1 cellular context compared by ENCODE assay signal in genomic region chr17:47239663-47240374, GRCh38.
TF ChIP-seq lines count a peak whose summit lies in the region.

No MANE protein-coding gene starts in this region.

TF ChIP-seq in K562, 482 proteins besides CTCF, POLR2A, EP300 and RAD21 (continued from another document and continues in another):
- no peak for TF ChIP-seq ID3 (CRISPR knock-in tag; IDR thresholded peaks at IDR 0.05)
- no peak for TF ChIP-seq ID3 (tag; IDR thresholded peaks at IDR 0.05)
- TF ChIP-seq CHCHD3 (CRISPR knock-in tag; IDR thresholded peaks at IDR 0.05): no peak
- TF ChIP-seq, protein P1, sequence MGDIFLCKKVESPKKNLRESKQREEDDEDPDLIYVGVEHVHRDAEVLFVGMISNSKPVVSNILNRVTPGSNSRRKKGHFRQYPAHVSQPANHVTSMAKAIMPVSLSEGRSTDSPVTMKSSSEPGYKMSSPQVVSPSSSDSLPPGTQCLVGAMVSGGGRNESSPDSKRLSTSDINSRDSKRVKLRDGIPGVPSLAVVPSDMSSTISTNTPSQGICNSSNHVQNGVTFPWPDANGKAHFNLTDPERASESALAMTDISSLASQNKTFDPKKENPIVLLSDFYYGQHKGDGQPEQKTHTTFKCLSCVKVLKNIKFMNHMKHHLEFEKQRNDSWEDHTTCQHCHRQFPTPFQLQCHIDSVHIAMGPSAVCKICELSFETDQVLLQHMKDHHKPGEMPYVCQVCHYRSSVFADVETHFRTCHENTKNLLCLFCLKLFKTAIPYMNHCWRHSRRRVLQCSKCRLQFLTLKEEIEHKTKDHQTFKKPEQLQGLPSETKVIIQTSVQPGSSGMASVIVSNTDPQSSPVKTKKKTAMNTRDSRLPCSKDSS (IDR thresholded peaks at IDR 0.05; ENCODE audit: low read depth, partially characterized antibody): no peak
- TF ChIP-seq ZNF384 (IDR thresholded peaks at IDR 0.05; ENCODE audit: low read depth, low read length): no peak
- TF ChIP-seq, protein P2, sequence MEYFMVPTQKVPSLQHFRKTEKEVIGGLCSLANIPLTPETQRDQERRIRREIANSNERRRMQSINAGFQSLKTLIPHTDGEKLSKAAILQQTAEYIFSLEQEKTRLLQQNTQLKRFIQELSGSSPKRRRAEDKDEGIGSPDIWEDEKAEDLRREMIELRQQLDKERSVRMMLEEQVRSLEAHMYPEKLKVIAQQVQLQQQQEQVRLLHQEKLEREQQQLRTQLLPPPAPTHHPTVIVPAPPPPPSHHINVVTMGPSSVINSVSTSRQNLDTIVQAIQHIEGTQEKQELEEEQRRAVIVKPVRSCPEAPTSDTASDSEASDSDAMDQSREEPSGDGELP (CRISPR knock-in tag; IDR thresholded peaks at IDR 0.05; ENCODE audit: borderline replicate concordance): 0 out of 2 replicates have a peak, but pooled peaks have one; percentile 32
- no peak for TF ChIP-seq NUFIP1 (IDR thresholded peaks at IDR 0.05; ENCODE audit: partially characterized antibody)
- TF ChIP-seq ZNF668 (CRISPR knock-in tag; IDR thresholded peaks at IDR 0.05): no peak
- no peak for TF ChIP-seq RBM25 (IDR thresholded peaks at IDR 0.05; ENCODE audit: low read depth, low read length, severe bottlenecking)
- no peak for TF ChIP-seq HDAC6 (IDR thresholded peaks at IDR 0.05; ENCODE audit: low read depth, low read length)
- TF ChIP-seq, protein P3, sequence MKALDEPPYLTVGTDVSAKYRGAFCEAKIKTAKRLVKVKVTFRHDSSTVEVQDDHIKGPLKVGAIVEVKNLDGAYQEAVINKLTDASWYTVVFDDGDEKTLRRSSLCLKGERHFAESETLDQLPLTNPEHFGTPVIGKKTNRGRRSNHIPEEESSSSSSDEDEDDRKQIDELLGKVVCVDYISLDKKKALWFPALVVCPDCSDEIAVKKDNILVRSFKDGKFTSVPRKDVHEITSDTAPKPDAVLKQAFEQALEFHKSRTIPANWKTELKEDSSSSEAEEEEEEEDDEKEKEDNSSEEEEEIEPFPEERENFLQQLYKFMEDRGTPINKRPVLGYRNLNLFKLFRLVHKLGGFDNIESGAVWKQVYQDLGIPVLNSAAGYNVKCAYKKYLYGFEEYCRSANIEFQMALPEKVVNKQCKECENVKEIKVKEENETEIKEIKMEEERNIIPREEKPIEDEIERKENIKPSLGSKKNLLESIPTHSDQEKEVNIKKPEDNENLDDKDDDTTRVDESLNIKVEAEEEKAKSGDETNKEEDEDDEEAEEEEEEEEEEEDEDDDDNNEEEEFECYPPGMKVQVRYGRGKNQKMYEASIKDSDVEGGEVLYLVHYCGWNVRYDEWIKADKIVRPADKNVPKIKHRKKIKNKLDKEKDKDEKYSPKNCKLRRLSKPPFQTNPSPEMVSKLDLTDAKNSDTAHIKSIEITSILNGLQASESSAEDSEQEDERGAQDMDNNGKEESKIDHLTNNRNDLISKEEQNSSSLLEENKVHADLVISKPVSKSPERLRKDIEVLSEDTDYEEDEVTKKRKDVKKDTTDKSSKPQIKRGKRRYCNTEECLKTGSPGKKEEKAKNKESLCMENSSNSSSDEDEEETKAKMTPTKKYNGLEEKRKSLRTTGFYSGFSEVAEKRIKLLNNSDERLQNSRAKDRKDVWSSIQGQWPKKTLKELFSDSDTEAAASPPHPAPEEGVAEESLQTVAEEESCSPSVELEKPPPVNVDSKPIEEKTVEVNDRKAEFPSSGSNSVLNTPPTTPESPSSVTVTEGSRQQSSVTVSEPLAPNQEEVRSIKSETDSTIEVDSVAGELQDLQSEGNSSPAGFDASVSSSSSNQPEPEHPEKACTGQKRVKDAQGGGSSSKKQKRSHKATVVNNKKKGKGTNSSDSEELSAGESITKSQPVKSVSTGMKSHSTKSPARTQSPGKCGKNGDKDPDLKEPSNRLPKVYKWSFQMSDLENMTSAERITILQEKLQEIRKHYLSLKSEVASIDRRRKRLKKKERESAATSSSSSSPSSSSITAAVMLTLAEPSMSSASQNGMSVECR (CRISPR knock-in tag; IDR thresholded peaks at IDR 0.05): no peak
- TF ChIP-seq ZNF41 (CRISPR knock-in tag; conservative IDR thresholded peaks at IDR 0.05): no peak
- no peak for TF ChIP-seq FOXJ2 (tag; IDR thresholded peaks at IDR 0.05)
- TF ChIP-seq, protein P4, sequence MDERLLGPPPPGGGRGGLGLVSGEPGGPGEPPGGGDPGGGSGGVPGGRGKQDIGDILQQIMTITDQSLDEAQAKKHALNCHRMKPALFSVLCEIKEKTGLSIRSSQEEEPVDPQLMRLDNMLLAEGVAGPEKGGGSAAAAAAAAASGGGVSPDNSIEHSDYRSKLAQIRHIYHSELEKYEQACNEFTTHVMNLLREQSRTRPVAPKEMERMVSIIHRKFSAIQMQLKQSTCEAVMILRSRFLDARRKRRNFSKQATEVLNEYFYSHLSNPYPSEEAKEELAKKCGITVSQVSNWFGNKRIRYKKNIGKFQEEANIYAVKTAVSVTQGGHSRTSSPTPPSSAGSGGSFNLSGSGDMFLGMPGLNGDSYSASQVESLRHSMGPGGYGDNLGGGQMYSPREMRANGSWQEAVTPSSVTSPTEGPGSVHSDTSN (CRISPR knock-in tag; IDR thresholded peaks at IDR 0.05; ENCODE audit: low read depth): no peak
- TF ChIP-seq, protein P4 (tag; conservative IDR thresholded peaks at IDR 0.05; ENCODE audit: low read depth): no peak
- peak; percentile 39; the same call in 1 of the 2 replicates for TF ChIP-seq CBFA2T2 (conservative IDR thresholded peaks at IDR 0.05)
- no peak for TF ChIP-seq ZFP1 (CRISPR knock-in tag; IDR thresholded peaks at IDR 0.05)
- no peak for TF ChIP-seq PCBP2 (IDR thresholded peaks at IDR 0.05; ENCODE audit: low read depth, low read length, poor library complexity, severe bottlenecking)
- no peak for TF ChIP-seq PML (IDR thresholded peaks at IDR 0.05; ENCODE audit: low read length)
- no peak for TF ChIP-seq SRSF1 (IDR thresholded peaks at IDR 0.05; ENCODE audit: low read depth, low read length)
- no peak for TF ChIP-seq HDAC3 (IDR thresholded peaks at IDR 0.05; ENCODE audit: borderline replicate concordance, partially characterized antibody)
- TF ChIP-seq, protein P5, sequence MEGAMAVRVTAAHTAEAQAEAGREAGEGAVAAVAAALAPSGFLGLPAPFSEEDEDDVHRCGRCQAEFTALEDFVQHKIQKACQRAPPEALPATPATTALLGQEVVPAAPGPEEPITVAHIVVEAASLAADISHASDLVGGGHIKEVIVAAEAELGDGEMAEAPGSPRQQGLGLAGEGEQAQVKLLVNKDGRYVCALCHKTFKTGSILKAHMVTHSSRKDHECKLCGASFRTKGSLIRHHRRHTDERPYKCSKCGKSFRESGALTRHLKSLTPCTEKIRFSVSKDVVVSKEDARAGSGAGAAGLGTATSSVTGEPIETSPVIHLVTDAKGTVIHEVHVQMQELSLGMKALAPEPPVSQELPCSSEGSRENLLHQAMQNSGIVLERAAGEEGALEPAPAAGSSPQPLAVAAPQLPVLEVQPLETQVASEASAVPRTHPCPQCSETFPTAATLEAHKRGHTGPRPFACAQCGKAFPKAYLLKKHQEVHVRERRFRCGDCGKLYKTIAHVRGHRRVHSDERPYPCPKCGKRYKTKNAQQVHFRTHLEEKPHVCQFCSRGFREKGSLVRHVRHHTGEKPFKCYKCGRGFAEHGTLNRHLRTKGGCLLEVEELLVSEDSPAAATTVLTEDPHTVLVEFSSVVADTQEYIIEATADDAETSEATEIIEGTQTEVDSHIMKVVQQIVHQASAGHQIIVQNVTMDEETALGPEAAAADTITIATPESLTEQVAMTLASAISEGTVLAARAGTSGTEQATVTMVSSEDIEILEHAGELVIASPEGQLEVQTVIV (CRISPR knock-in tag; IDR thresholded peaks at IDR 0.05; ENCODE audit: borderline replicate concordance): no peak
- TF ChIP-seq HNRNPL (IDR thresholded peaks at IDR 0.05; ENCODE audit: low read depth, low read length): no peak
- no peak for TF ChIP-seq CBX2 (IDR thresholded peaks at IDR 0.05; ENCODE audit: insufficient read depth, low read length, poor library complexity, severe bottlenecking)
- peak; percentile 73 for TF ChIP-seq ARID1B (IDR thresholded peaks at IDR 0.05)
- no peak for TF ChIP-seq GTF2B (IDR thresholded peaks at IDR 0.05; ENCODE audit: extremely low read depth, insufficient read length)
- TF ChIP-seq ZNF695 (CRISPR knock-in tag; IDR thresholded peaks at IDR 0.05): no peak
- TF ChIP-seq HOMEZ (CRISPR knock-in tag; IDR thresholded peaks at IDR 0.05): no peak
- no peak for TF ChIP-seq E2F5 (CRISPR knock-in tag; IDR thresholded peaks at IDR 0.05)
- no peak for TF ChIP-seq KAT2B (IDR thresholded peaks at IDR 0.05; ENCODE audit: low read depth, low read length)
- no peak for TF ChIP-seq ZNF445 (CRISPR knock-in tag; IDR thresholded peaks at IDR 0.05; ENCODE audit: low read depth)
- 0 out of 2 replicates have a peak, but pooled peaks have one; percentile 16 for TF ChIP-seq STAT5A (IDR thresholded peaks at IDR 0.05; ENCODE audit: borderline replicate concordance, low read length)
- no peak for TF ChIP-seq SAFB (IDR thresholded peaks at IDR 0.05; ENCODE audit: borderline replicate concordance, low read depth, low read length)
- no peak for TF ChIP-seq ZSCAN29 (IDR thresholded peaks at IDR 0.05)
- no peak for TF ChIP-seq GTF2A2 (tag; IDR thresholded peaks at IDR 0.05)
- no peak for TF ChIP-seq THRAP3 (IDR thresholded peaks at IDR 0.05; ENCODE audit: borderline replicate concordance)
- TF ChIP-seq FIP1L1 (IDR thresholded peaks at IDR 0.05; ENCODE audit: low read depth, low read length, poor library complexity, severe bottlenecking): no peak
- no peak for TF ChIP-seq EZH2 (IDR thresholded peaks at IDR 0.05; ENCODE audit: borderline replicate concordance, low read depth, low read length)
- TF ChIP-seq NR2F6 (CRISPR knock-in tag; IDR thresholded peaks at IDR 0.05): no peak
- TF ChIP-seq CHD2 (IDR thresholded peaks at IDR 0.05; ENCODE audit: low read depth, low read length): no peak
- no peak for TF ChIP-seq CREB1 (IDR thresholded peaks at IDR 0.05)
- no peak for TF ChIP-seq CREB1 (CRISPR knock-in tag; IDR thresholded peaks at IDR 0.05)
- TF ChIP-seq ZNF436 (CRISPR knock-in tag; IDR thresholded peaks at IDR 0.05): no peak
- TF ChIP-seq ZNF830 (CRISPR knock-in tag; IDR thresholded peaks at IDR 0.05): no peak
- no peak for TF ChIP-seq ARHGAP35 (IDR thresholded peaks at IDR 0.05; ENCODE audit: partially characterized antibody)
- TF ChIP-seq MAFG (tag; conservative IDR thresholded peaks at IDR 0.05): no peak
- TF ChIP-seq ZZZ3 (IDR thresholded peaks at IDR 0.05): no peak
- no peak for TF ChIP-seq ZNF133 (CRISPR knock-in tag; IDR thresholded peaks at IDR 0.05)
- TF ChIP-seq ZKSCAN3 (CRISPR knock-in tag; IDR thresholded peaks at IDR 0.05): no peak
- TF ChIP-seq BRF1 (IDR thresholded peaks at IDR 0.05; ENCODE audit: borderline replicate concordance, extremely low read depth, insufficient read length): no peak
- no peak for TF ChIP-seq FOXM1 (IDR thresholded peaks at IDR 0.05; ENCODE audit: low read depth)
- TF ChIP-seq FOXM1 (CRISPR knock-in tag; IDR thresholded peaks at IDR 0.05; ENCODE audit: low read depth): no peak
- no peak for TF ChIP-seq KLF16 (IDR thresholded peaks at IDR 0.05)
- TF ChIP-seq RNF219 (CRISPR knock-in tag; IDR thresholded peaks at IDR 0.05): no peak
- no peak; the same call in 1 of the 2 replicates for TF ChIP-seq ZNF175 (CRISPR knock-in tag; IDR thresholded peaks at IDR 0.05; ENCODE audit: low read depth)
